Comparison of ENCODE assay signal across 8 cellular contexts in the genomic region with DNA sequence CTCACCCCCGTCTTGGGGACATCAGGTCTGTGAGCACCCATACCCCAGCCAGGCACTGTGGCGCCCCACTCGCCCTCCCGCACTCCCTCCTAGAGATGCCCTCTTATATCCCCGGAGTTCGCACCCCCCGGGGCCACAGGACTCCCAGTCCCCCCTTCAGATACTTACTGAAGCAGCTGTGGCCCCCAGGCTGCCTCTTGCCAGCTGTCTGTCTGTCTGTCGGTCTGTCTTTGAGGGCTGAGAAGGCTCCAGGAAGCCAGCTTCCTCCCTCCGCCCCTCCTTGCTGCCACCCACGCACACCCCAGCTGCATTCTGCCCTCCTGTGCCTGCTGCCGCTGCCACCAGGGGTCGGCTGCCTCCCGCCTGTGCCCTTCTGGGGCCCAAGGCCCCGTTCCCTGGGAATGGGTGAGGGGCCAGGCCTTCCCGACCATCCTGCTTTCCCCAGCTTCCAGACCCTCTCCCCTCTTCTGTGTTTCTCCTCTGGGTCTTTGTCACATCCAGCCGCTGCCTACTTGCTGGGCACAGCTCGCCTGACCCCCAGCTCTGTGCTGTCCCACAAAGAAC. TPM values are rescaled to one million over a fixed set of nuclear protein-coding genes. Genes with fewer than 3 reads are reported as not detected.
DNase-seq lines count a peak whose midpoint lies in the region; ATAC-seq and TF ChIP-seq lines count a peak whose summit lies in the region.

A gene (minus strand): TSS at position 226 of the 564 bp plus-strand sequence. CDS start 1,200 bp downstream, outside the sequence.

- intact Hi-C loops in activated T-helper 2 cell treated with anti-CD3 and anti-CD28 coated beads, Interferon-gamma antibody, Interleukin-2, Interleukin-4, amounts not matched to agents 10 μg/mL and 5 μg/mL and 100 μg/mL, durations not matched to agents 14 hours and 24 hours and 36 hours (cut with micrococcal nuclease) = loop anchor here (5.0 kb wide), 1 partner anchor 1143 kb away; no protein-coding TSS in a partner anchor
- intact Hi-C loops in mucosa of descending colon (cut with DNase I, micrococcal nuclease) = no loop called here
- intact Hi-C loops in stomach (cut with DNase I; ENCODE audit: low total_unique reads) = no loop called here

- peak within 1 kb of the TSS; percentile 91 to 100 (median 96) for H3K4me3 Mint-ChIP-seq in CD8-positive, alpha-beta memory T cell
- peak within 1 kb of the TSS; percentile 100 for H3K4me3 Mint-ChIP-seq in activated T-helper 2 cell treated with anti-CD3 and anti-CD28 coated beads, Interferon-gamma antibody, Interleukin-2, Interleukin-4, amounts not matched to agents 10 μg/mL and 5 μg/mL and 100 μg/mL, durations not matched to agents 14 hours and 24 hours and 36 hours (ENCODE audit: low read depth)

- H3K36me3 Mint-ChIP-seq in CD8-positive, alpha-beta memory T cell = peaks cover 0 to 38% (median 11%) of the 10 kb centered on the region in 3 donors
- peaks cover 59% of the 10 kb centered on the region for H3K36me3 Mint-ChIP-seq in activated T-helper 2 cell treated with anti-CD3 and anti-CD28 coated beads, Interferon-gamma antibody, Interleukin-2, Interleukin-4, amounts not matched to agents 10 μg/mL and 5 μg/mL and 100 μg/mL, durations not matched to agents 14 hours and 24 hours and 36 hours (ENCODE audit: low read depth)

- no peaks in the 10 kb centered on the region for H3K9me3 ChIP-seq in CD8-positive, alpha-beta memory T cell (ENCODE audit: low read length)
- no peaks in the 10 kb centered on the region for H3K9me3 ChIP-seq in Peyer's patch
- H3K9me3 ChIP-seq in mucosa of descending colon = no peaks in the 10 kb centered on the region
- no peaks in the 10 kb centered on the region for H3K9me3 ChIP-seq in stomach

- peaks cover 84% of the 10 kb centered on the region for H3K4me1 ChIP-seq in CD8-positive, alpha-beta memory T cell (ENCODE audit: insufficient read depth, low read length)
- H3K4me1 ChIP-seq in Peyer's patch = peaks cover 0 to 48% (median 24%) of the 10 kb centered on the region in 4 donors
- peaks cover 7% of the 10 kb centered on the region for H3K4me1 ChIP-seq in mucosa of descending colon (ENCODE audit: low read depth)
- peaks cover 0 to 30% (median 6%) of the 10 kb centered on the region in 4 donors for H3K4me1 ChIP-seq in stomach

- H3K27ac ChIP-seq in CD8-positive, alpha-beta memory T cell (ENCODE audit: low read depth, low read length) = peak within 1 kb of the TSS; percentile 97
- H3K27ac ChIP-seq in Peyer's patch = peak within 1 kb of the TSS; percentile 79 to 95 (median 93)
- peak within 1 kb of the TSS; percentile 72 to 84 (median 74) for H3K27ac ChIP-seq in stomach

- H3K4me3 ChIP-seq in CD8-positive, alpha-beta memory T cell (ENCODE audit: low read length) = peak within 1 kb of the TSS; percentile 87
- H3K4me3 ChIP-seq in Peyer's patch = peak within 1 kb of the TSS; percentile 47 to 63 (median 50)
- no peak within 1 kb of the TSS for H3K4me3 ChIP-seq in mucosa of descending colon
- H3K4me3 ChIP-seq in stomach = peak within 1 kb of the TSS; percentile 26 to 39 (median 35)

- H3K27me3 Mint-ChIP-seq in CD8-positive, alpha-beta memory T cell = peaks cover 0 to 2% of the 10 kb centered on the region in 2 donors
- H3K27me3 Mint-ChIP-seq in activated T-helper 2 cell treated with anti-CD3 and anti-CD28 coated beads, Interferon-gamma antibody, Interleukin-2, Interleukin-4, amounts not matched to agents 10 μg/mL and 5 μg/mL and 100 μg/mL, durations not matched to agents 14 hours and 24 hours and 36 hours (ENCODE audit: low read depth) = no peaks in the 10 kb centered on the region

- no peaks in the 10 kb centered on the region for H3K27me3 ChIP-seq in CD8-positive, alpha-beta memory T cell (ENCODE audit: insufficient read depth, low read length, poor library complexity, severe bottlenecking)
- H3K27me3 ChIP-seq in Peyer's patch (no peaks in the 10 kb centered on the region), stomach (peaks cover 0 to 4% (median 0%) of the 10 kb centered on the region in 3 donors)

- 60 to 77% (median 68%) methylated on average over 16 to 17 of the region's 17 CpGs for WGBS in stomach, 5 donors

- peak; percentile 41 for ATAC-seq in GM21717 (IDR thresholded peaks at IDR 0.05; ENCODE audit: unreplicated experiment)
- peak; percentile 71 for ATAC-seq in mucosa of descending colon

- H3K27ac Mint-ChIP-seq in CD8-positive, alpha-beta memory T cell = peak within 1 kb of the TSS; percentile 96 to 100 (median 98)
- H3K27ac Mint-ChIP-seq in activated T-helper 2 cell treated with anti-CD3 and anti-CD28 coated beads, Interferon-gamma antibody, Interleukin-2, Interleukin-4, amounts not matched to agents 10 μg/mL and 5 μg/mL and 100 μg/mL, durations not matched to agents 14 hours and 24 hours and 36 hours = peak within 1 kb of the TSS; percentile 99

- peaks cover 18% of the 10 kb centered on the region for H3K36me3 ChIP-seq in CD8-positive, alpha-beta memory T cell (ENCODE audit: insufficient read depth, low read length)
- H3K36me3 ChIP-seq in Peyer's patch (no peaks in the 10 kb centered on the region), mucosa of descending colon (ENCODE audit: low read depth) (no peaks in the 10 kb centered on the region), stomach (no peaks in the 10 kb centered on the region)

- H3K4me1 Mint-ChIP-seq in CD8-positive, alpha-beta memory T cell = peaks cover 82 to 99% (median 91%) of the 10 kb centered on the region in 3 donors
- H3K4me1 Mint-ChIP-seq in activated T-helper 2 cell treated with anti-CD3 and anti-CD28 coated beads, Interferon-gamma antibody, Interleukin-2, Interleukin-4, amounts not matched to agents 10 μg/mL and 5 μg/mL and 100 μg/mL, durations not matched to agents 14 hours and 24 hours and 36 hours (ENCODE audit: low read depth) = peaks cover 61% of the 10 kb centered on the region

- DNase-seq in CD8-positive, alpha-beta memory T cell = peak; percentile 63 to 86 (median 75)
- DNase-seq in Peyer's patch (peak in 2 of 3 donors; percentile 84 to 86), mucosa of descending colon (peak; percentile 46 to 88 (median 62)), stomach (peak; percentile 39), NCI-H1105 treated with DMSO at 0.1 percent for 48 hours (lab: John Stamatoyannopoulos, UW) (no peak), ureter (ENCODE audit: low spot score) (no peak)
- DNase-seq in activated T-helper 2 cell treated with anti-CD3 and anti-CD28 coated beads, Interferon-gamma antibody, Interleukin-2, Interleukin-4, amounts not matched to agents 10 μg/mL and 5 μg/mL and 100 μg/mL, durations not matched to agents 14 hours and 24 hours and 36 hours (ENCODE audit: low spot score) = peak; percentile 58

- CTCF ChIA-PET in CD8-positive, alpha-beta memory T cell (lab: Charles Lee) = interaction anchor here (0.9 to 3.9 kb wide), 16 partner anchors 9 to 182 kb away, joined by 3 to 23 read pairs (median 5); a partner anchor contains a TSS

- peak in 4 of 6 experiments; percentile 8 to 64 (median 33) for TF ChIP-seq CTCF in Peyer's patch (IDR thresholded peaks at IDR 0.05)
- TF ChIP-seq CTCF in mucosa of descending colon (IDR thresholded peaks at IDR 0.05) = no peak
- TF ChIP-seq CTCF in stomach (IDR thresholded peaks at IDR 0.05) = no peak

- no peaks in the 10 kb centered on the region for H3K9me3 Mint-ChIP-seq in CD8-positive, alpha-beta memory T cell
- no peaks in the 10 kb centered on the region for H3K9me3 Mint-ChIP-seq in activated T-helper 2 cell treated with anti-CD3 and anti-CD28 coated beads, Interferon-gamma antibody, Interleukin-2, Interleukin-4, amounts not matched to agents 10 μg/mL and 5 μg/mL and 100 μg/mL, durations not matched to agents 14 hours and 24 hours and 36 hours

- no peak for TF ChIP-seq EP300 in stomach (IDR thresholded peaks at IDR 0.05)

- TF ChIP-seq POLR2A in Peyer's patch (IDR thresholded peaks at IDR 0.05) (no peak), stomach (IDR thresholded peaks at IDR 0.05) (no peak)

- POLR2A ChIA-PET in CD8-positive, alpha-beta memory T cell (lab: Charles Lee) = interaction anchor here (1.2 to 2.1 kb wide), 3 partner anchors 14 to 178 kb away, joined by 3 to 17 read pairs (median 7); a partner anchor contains a TSS

RNA-seq across cellular contexts. Expression of the gene that starts here (rescaled TPM):
- total RNA-seq in CD8-positive, alpha-beta memory T cell = 100 to 1,000 TPM; 446 to 449 TPM
- polyA plus RNA-seq in CD8-positive, alpha-beta memory T cell = 91.4 TPM
- total RNA-seq in Peyer's patch = 10 to 100 TPM in 2 of 4 donors, 1 to 10 TPM in 2; 4.7 to 48.7 (median 7.6) TPM
- total RNA-seq in activated T-helper 2 cell treated with anti-CD3 and anti-CD28 coated beads, Interferon-gamma antibody, Interleukin-2, Interleukin-4, amounts not matched to agents 10 μg/mL and 5 μg/mL and 100 μg/mL, durations not matched to agents 14 hours and 24 hours and 36 hours = 388 and 398 TPM in 2 replicates
- 1 to 10 TPM; 5.0 to 6.3 (median 6.1) TPM for total RNA-seq in mucosa of descending colon
- 10 to 100 TPM in 1 of 5 donors, 1 to 10 TPM in 3, not detected in 1; 2.0 to 16.3 (median 4.6) TPM for total RNA-seq in stomach
- polyA plus RNA-seq in stomach = 1 to 10 TPM; 1.8 to 4.4 (median 2.1) TPM
- total RNA-seq in ureter = 4.2 TPM

Comparison
In these comparisons a context has a peak if more than half of its experiments do, and no peak if none do; other contexts are left out.
1. RNA of the gene that starts here (polyA plus RNA-seq): 91.4 TPM in CD8-positive, alpha-beta memory T cell (single experiment); 1.8 to 4.4 TPM in stomach; every median in the first group is over 10 times any median in the second.
2. DNase-seq: peak in CD8-positive, alpha-beta memory T cell (5 of 5), Peyer's patch (2 of 3), activated T-helper 2 cell treated with anti-CD3 and anti-CD28 coated beads, Interferon-gamma antibody, Interleukin-2, Interleukin-4, amounts not matched to agents 10 μg/mL and 5 μg/mL and 100 μg/mL, durations not matched to agents 14 hours and 24 hours and 36 hours (single experiment), mucosa of descending colon (3 of 3) and stomach (single experiment); none in NCI-H1105 treated with DMSO at 0.1 percent for 48 hours (single experiment) and ureter (single experiment).
3. CTCF ChIP-seq: peak in Peyer's patch (4 of 6); none in mucosa of descending colon (single experiment) and stomach (0 of 7).
4. Peak in every context shown above with its lines, with median percentiles within 50 percentile points of each other: H3K27ac ChIP-seq.